ENCODE assay signal across 1 cellular context in the genomic region with DNA sequence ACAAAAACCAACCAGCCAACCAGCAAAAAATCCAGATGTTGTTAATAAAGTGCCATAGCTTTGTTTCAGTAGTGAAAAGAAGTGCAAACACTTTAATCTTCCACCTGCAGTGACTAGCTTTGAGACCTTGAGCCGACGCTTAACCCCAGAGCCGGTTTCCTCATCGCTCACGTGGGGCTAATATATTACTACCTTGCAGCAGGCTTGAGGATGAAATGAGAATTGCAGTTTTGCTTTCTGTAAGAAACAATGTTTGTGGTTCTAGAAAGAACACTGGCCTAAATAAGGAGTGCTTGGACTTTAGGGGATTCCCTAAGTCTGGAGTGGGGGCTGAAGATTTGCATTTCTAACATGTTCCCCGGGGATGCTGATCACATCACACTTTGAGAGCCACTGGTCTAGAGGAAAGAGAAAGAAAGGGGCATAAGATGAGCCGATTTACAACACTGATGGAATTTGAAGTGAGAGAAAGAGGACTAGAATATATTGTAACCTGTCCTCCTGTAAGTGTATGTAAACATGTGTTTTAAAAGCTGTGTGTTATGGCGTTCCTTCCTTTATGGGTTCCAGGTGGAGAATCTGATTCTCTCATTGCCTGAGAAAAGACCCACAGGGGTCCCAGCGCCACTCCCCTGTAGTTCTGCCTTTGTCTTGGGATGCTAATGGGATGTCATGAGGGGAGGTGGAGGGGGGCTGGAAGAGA.
TF ChIP-seq lines count a peak whose summit lies in the region.

No MANE protein-coding gene starts in this region.

TF ChIP-seq in GM12878, 131 proteins besides CTCF, POLR2A, EP300 and RAD21 (continues in another document):
- TF ChIP-seq, protein P1, sequence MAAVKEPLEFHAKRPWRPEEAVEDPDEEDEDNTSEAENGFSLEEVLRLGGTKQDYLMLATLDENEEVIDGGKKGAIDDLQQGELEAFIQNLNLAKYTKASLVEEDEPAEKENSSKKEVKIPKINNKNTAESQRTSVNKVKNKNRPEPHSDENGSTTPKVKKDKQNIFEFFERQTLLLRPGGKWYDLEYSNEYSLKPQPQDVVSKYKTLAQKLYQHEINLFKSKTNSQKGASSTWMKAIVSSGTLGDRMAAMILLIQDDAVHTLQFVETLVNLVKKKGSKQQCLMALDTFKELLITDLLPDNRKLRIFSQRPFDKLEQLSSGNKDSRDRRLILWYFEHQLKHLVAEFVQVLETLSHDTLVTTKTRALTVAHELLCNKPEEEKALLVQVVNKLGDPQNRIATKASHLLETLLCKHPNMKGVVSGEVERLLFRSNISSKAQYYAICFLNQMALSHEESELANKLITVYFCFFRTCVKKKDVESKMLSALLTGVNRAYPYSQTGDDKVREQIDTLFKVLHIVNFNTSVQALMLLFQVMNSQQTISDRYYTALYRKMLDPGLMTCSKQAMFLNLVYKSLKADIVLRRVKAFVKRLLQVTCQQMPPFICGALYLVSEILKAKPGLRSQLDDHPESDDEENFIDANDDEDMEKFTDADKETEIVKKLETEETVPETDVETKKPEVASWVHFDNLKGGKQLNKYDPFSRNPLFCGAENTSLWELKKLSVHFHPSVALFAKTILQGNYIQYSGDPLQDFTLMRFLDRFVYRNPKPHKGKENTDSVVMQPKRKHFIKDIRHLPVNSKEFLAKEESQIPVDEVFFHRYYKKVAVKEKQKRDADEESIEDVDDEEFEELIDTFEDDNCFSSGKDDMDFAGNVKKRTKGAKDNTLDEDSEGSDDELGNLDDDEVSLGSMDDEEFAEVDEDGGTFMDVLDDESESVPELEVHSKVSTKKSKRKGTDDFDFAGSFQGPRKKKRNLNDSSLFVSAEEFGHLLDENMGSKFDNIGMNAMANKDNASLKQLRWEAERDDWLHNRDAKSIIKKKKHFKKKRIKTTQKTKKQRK (IDR thresholded peaks at IDR 0.05; ENCODE audit: low read depth, low read length) = no peak
- peak; percentile 63; the same call in 1 of the 2 replicates for TF ChIP-seq CBX5 (IDR thresholded peaks at IDR 0.05; ENCODE audit: low read depth)
- no peak for TF ChIP-seq CBFB (IDR thresholded peaks at IDR 0.05; ENCODE audit: low read depth)
- no peak for TF ChIP-seq CBX3 (IDR thresholded peaks at IDR 0.05; ENCODE audit: borderline replicate concordance, low read depth)
- no peak for TF ChIP-seq TARDBP (IDR thresholded peaks at IDR 0.05; ENCODE audit: borderline replicate concordance)
- no peak for TF ChIP-seq CEBPB (IDR thresholded peaks at IDR 0.05; ENCODE audit: borderline replicate concordance in 1 of 2, low read depth in 2 of 2, low read length in 2 of 2)
- peak; percentile 74 for TF ChIP-seq MEF2A (IDR thresholded peaks at IDR 0.05; ENCODE audit: insufficient read depth, low read depth, low read length)
- no peak for TF ChIP-seq ZNF592 (IDR thresholded peaks at IDR 0.05)
- TF ChIP-seq NBN (IDR thresholded peaks at IDR 0.05) = no peak
- no peak for TF ChIP-seq ZNF622 (IDR thresholded peaks at IDR 0.05)
- peak; percentile 93; the same call in 2 of the 3 replicates for TF ChIP-seq POU2F2 (IDR thresholded peaks at IDR 0.05; ENCODE audit: borderline replicate concordance, low read depth, low read length)
- no peak for TF ChIP-seq RFX5 (IDR thresholded peaks at IDR 0.05; ENCODE audit: low read depth, low read length)
- peak; percentile 82 for TF ChIP-seq RUNX3 (IDR thresholded peaks at IDR 0.05; ENCODE audit: low read length)
- TF ChIP-seq RELA (IDR thresholded peaks at IDR 0.05; ENCODE audit: borderline replicate concordance, partially characterized antibody) = peak; percentile 50
- TF ChIP-seq SMAD1 (IDR thresholded peaks at IDR 0.05; ENCODE audit: low read depth, partially characterized antibody) = no peak
- TF ChIP-seq PAX8 (IDR thresholded peaks at IDR 0.05) = no peak
- no peak for TF ChIP-seq SMAD5 (IDR thresholded peaks at IDR 0.05; ENCODE audit: low read depth)
- no peak for TF ChIP-seq E2F8 (IDR thresholded peaks at IDR 0.05; ENCODE audit: low read depth, partially characterized antibody)
- TF ChIP-seq CREB1 (IDR thresholded peaks at IDR 0.05; ENCODE audit: low read depth) = peak; percentile 53; the same call in 1 of the 2 replicates
- TF ChIP-seq, protein P2, sequence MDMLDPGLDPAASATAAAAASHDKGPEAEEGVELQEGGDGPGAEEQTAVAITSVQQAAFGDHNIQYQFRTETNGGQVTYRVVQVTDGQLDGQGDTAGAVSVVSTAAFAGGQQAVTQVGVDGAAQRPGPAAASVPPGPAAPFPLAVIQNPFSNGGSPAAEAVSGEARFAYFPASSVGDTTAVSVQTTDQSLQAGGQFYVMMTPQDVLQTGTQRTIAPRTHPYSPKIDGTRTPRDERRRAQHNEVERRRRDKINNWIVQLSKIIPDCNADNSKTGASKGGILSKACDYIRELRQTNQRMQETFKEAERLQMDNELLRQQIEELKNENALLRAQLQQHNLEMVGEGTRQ (IDR thresholded peaks at IDR 0.05; ENCODE audit: borderline replicate concordance, low read depth, low read length) = peak; percentile 61
- TF ChIP-seq IKZF2 (IDR thresholded peaks at IDR 0.05) = peak; percentile 61 to 69; a peak in 3 of 4 replicates
- TF ChIP-seq SMC3 (IDR thresholded peaks at IDR 0.05; ENCODE audit: borderline replicate concordance, low read length) = no peak
- TF ChIP-seq, protein P3, sequence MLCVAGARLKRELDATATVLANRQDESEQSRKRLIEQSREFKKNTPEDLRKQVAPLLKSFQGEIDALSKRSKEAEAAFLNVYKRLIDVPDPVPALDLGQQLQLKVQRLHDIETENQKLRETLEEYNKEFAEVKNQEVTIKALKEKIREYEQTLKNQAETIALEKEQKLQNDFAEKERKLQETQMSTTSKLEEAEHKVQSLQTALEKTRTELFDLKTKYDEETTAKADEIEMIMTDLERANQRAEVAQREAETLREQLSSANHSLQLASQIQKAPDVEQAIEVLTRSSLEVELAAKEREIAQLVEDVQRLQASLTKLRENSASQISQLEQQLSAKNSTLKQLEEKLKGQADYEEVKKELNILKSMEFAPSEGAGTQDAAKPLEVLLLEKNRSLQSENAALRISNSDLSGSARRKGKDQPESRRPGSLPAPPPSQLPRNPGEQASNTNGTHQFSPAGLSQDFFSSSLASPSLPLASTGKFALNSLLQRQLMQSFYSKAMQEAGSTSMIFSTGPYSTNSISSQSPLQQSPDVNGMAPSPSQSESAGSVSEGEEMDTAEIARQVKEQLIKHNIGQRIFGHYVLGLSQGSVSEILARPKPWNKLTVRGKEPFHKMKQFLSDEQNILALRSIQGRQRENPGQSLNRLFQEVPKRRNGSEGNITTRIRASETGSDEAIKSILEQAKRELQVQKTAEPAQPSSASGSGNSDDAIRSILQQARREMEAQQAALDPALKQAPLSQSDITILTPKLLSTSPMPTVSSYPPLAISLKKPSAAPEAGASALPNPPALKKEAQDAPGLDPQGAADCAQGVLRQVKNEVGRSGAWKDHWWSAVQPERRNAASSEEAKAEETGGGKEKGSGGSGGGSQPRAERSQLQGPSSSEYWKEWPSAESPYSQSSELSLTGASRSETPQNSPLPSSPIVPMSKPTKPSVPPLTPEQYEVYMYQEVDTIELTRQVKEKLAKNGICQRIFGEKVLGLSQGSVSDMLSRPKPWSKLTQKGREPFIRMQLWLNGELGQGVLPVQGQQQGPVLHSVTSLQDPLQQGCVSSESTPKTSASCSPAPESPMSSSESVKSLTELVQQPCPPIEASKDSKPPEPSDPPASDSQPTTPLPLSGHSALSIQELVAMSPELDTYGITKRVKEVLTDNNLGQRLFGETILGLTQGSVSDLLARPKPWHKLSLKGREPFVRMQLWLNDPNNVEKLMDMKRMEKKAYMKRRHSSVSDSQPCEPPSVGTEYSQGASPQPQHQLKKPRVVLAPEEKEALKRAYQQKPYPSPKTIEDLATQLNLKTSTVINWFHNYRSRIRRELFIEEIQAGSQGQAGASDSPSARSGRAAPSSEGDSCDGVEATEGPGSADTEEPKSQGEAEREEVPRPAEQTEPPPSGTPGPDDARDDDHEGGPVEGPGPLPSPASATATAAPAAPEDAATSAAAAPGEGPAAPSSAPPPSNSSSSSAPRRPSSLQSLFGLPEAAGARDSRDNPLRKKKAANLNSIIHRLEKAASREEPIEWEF (IDR thresholded peaks at IDR 0.05; ENCODE audit: insufficient replicate concordance, low read depth, low read length) = no peak
- peak; percentile 37; the same call in 1 of the 2 replicates for TF ChIP-seq BMI1 (IDR thresholded peaks at IDR 0.05; ENCODE audit: borderline replicate concordance)
- no peak for TF ChIP-seq SIN3A (IDR thresholded peaks at IDR 0.05; ENCODE audit: low read depth, low read length)
- peak; percentile 70 for TF ChIP-seq NFIC (IDR thresholded peaks at IDR 0.05; ENCODE audit: low read depth, low read length)
- 0 out of 2 replicates have a peak, but pooled peaks have one; percentile 31 for TF ChIP-seq MXI1 (IDR thresholded peaks at IDR 0.05; ENCODE audit: low read depth, low read length)
- TF ChIP-seq RBBP5 (conservative IDR thresholded peaks at IDR 0.05) = no peak
- no peak for TF ChIP-seq RB1 (IDR thresholded peaks at IDR 0.05; ENCODE audit: borderline replicate concordance)
- TF ChIP-seq EGR1 (IDR thresholded peaks at IDR 0.05; ENCODE audit: borderline replicate concordance in 1 of 2, low read depth in 2 of 2, low read length in 2 of 2) = no peak
- TF ChIP-seq ZBED1 (IDR thresholded peaks at IDR 0.05; ENCODE audit: borderline replicate concordance) = no peak
- peak; percentile 32 for TF ChIP-seq USF1 (IDR thresholded peaks at IDR 0.05; ENCODE audit: borderline replicate concordance, extremely low read length, insufficient read depth, low read depth, low read length)
- TF ChIP-seq LARP7 (IDR thresholded peaks at IDR 0.05) = no peak
- TF ChIP-seq EZH2 (IDR thresholded peaks at IDR 0.05; ENCODE audit: borderline replicate concordance, control insufficient read depth, low read depth, low read length) = no peak
- TF ChIP-seq CHD2 (IDR thresholded peaks at IDR 0.05; ENCODE audit: borderline replicate concordance, low read depth, low read length) = no peak
